ENCODE assay signal across 8 cellular contexts in the genomic region with DNA sequence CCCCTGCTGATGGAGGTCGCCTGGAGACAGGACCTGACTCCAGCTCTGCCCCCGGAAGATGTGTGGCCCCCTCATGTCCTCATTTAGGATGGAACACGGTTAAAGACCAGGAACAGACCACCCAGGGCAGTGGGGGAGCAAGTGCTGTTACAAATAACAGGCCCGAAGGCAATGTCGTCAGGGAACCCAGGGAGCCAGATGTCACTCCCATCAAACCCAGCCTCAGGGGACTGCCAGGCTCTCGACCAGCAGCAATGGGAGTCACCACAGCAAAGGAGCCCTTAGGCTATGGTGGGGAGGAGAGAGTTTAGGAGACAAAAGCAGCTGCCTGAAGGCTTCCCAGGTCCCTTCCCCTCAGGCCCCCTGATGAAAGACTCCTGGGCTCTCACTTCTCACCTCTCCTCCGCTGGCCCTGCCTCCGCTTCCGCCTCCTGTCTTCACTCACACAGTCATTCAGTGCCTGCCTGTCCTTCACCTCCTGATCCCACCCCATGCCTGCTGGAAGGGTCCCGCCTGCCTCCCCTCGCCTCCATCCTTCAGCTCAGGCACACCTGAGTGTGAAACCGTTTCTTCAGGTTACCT.
DNase-seq lines count a peak whose midpoint lies in the region; ATAC-seq and TF ChIP-seq lines count a peak whose summit lies in the region.

No MANE protein-coding gene starts in this region.

- in situ Hi-C loops in ACHN (cut with HindIII; ENCODE audit: low pct_ligation_motif_present, low pct_unique_long_range_greater_than_20kb, low sequenced_read_pairs): no loop called here

- TF ChIP-seq CTCF in GM12864 (IDR thresholded peaks at IDR 0.05; ENCODE audit: low read depth, low read length, missing control alignments): no peak

- no peak for ATAC-seq in HG03095 (IDR thresholded peaks at IDR 0.05; ENCODE audit: unreplicated experiment)

- DNase-seq in GM12864 (ENCODE audit: low read depth) (no peak), NCI-H2081 (lab: John Stamatoyannopoulos, UW) (peak; percentile 37 to 67), cerebellar cortex (ENCODE audit: low spot score) (peak; percentile 64), retina (peak; percentile 60), ACHN (no peak), NCI-H774 (lab: John Stamatoyannopoulos, UW) (no peak), NCI-H187 treated with DMSO at 0.1 percent for 48 hours (lab: John Stamatoyannopoulos, UW) (no peak)

- peak overlapping the region; percentile 54 for H3K4me3 ChIP-seq in GM12864 (ENCODE audit: low read depth, low read length)

Comparison
In these comparisons a context has a peak if more than half of its experiments do, and no peak if none do; other contexts are left out.
1. DNase-seq: peak in NCI-H2081 (2 of 2), cerebellar cortex (single experiment) and retina (single experiment); none in GM12864 (single experiment), ACHN (single experiment), NCI-H774 (single experiment) and NCI-H187 treated with DMSO at 0.1 percent for 48 hours (single experiment).